ENCODE assay signal across 11 cellular contexts in genomic region chr7:139646566-139646965, GRCh38.
DNase-seq lines count a peak whose midpoint lies in the region; ATAC-seq and TF ChIP-seq lines count a peak whose summit lies in the region.
"Had no signal": no experiment of that assay in that cellular context is flagged by ENCODE, and none has a peak within 500 bp of the region (broad histone marks: within the 10 kb centered on the region; RNA-seq: fewer than 3 reads in every experiment).

No MANE protein-coding gene starts in this region.

- H3K4me1 ChIP-seq in mucosa of stomach (ENCODE audit: control insufficient read depth, insufficient read depth, low read length) (peaks cover 68% of the 10 kb centered on the region), esophagus squamous epithelium (peaks cover 0 to 47% (median 9%) of the 10 kb centered on the region in 3 donors)

- peaks cover 2% of the 10 kb centered on the region for H3K36me3 Mint-ChIP-seq in activated CD4-positive, alpha-beta T cell treated with anti-CD3 and anti-CD28 coated beads for 36 hours (ENCODE audit: low read depth)

- no peak for DNase-seq in activated CD4-positive, alpha-beta T cell treated with anti-CD3 and anti-CD28 coated beads for 36 hours
- no peak for DNase-seq in activated CD4-positive, alpha-beta T cell treated with anti-CD3 and anti-CD28 coated beads for 48 hours
- peak; percentile 89 for DNase-seq in superior temporal gyrus (ENCODE audit: extremely low spot score)
- DNase-seq in esophagus squamous epithelium (lab: John Stamatoyannopoulos, UW): no peak
- DNase-seq in stimulated activated CD4-positive, alpha-beta T cell treated with anti-CD3 and anti-CD28 coated beads, Interleukin-4, amount 100 ng/mL, for 1 hour: no peak

- no peak for ATAC-seq in activated CD4-positive, alpha-beta T cell treated with anti-CD3 and anti-CD28 coated beads for 36 hours
- ATAC-seq in GM21515 (IDR thresholded peaks at IDR 0.05; ENCODE audit: unreplicated experiment): no peak

- H3K27me3 ChIP-seq in mucosa of stomach (ENCODE audit: control insufficient read depth, insufficient read depth, low read length): no peaks in the 10 kb centered on the region
- H3K27me3 ChIP-seq in esophagus squamous epithelium: no peaks in the 10 kb centered on the region
- H3K27me3 ChIP-seq: adrenal gland had no signal

- POLR2A ChIA-PET in activated CD4-positive, alpha-beta T cell treated with anti-CD3 and anti-CD28 coated beads for 36 hours (lab: Charles Lee): interaction anchor here (0.6 to 1.0 kb wide), 3 partner anchors 11 to 34 kb away, joined by 4 to 5 read pairs (median 5); no protein-coding TSS in a partner anchor

- H3K27ac Mint-ChIP-seq in activated CD4-positive, alpha-beta T cell treated with anti-CD3 and anti-CD28 coated beads for 36 hours: peak overlapping the region; percentile 2
- H3K27ac Mint-ChIP-seq: GM23338 had no signal

- intact Hi-C loops in activated CD4-positive, alpha-beta T cell treated with anti-CD3 and anti-CD28 coated beads for 36 hours (cut with DNase I, micrococcal nuclease): loop anchor here (1.0 to 2.0 kb wide), 8 partner anchors 26 to 356 kb away; partner anchors contain the start of genes HIPK2 (in 1 of the 2) and TBXAS1 (in 1 of the 2)
- intact Hi-C loops in esophagus squamous epithelium (cut with DNase I): loop anchor here (2.0 to 10.0 kb wide), 2 partner anchors 128 to 356 kb away; partner anchors contain the start of gene HIPK2

- H3K27ac ChIP-seq in cingulate gyrus (ENCODE audit: low read depth, low read length): peak overlapping the region; percentile 88
- H3K27ac ChIP-seq in esophagus squamous epithelium: peak overlapping the region in 1 of 4 donors; percentile 20

- peak overlapping the region; percentile 17 for H3K9ac ChIP-seq in mucosa of stomach (ENCODE audit: low read length)

- CTCF ChIA-PET in activated CD4-positive, alpha-beta T cell treated with anti-CD3 and anti-CD28 coated beads for 36 hours (lab: Charles Lee): interaction anchor here (0.6 to 5.0 kb wide), 36 partner anchors 8 to 356 kb away, joined by 3 to 94 read pairs (median 5); partner anchors contain the start of gene HIPK2

- H3K4me3 ChIP-seq in mucosa of stomach (ENCODE audit: low read length): no peak overlapping the region
- no peak overlapping the region for H3K4me3 ChIP-seq in esophagus squamous epithelium
- H3K4me3 ChIP-seq: adrenal gland, GM23338, mucosa of descending colon had no signal

- 93 to 96% methylated on average over 4 of the region's 4 CpGs for WGBS in esophagus squamous epithelium, 2 donors

- no peak for TF ChIP-seq CTCF in esophagus squamous epithelium (IDR thresholded peaks at IDR 0.05)

- no peaks in the 10 kb centered on the region for H3K27me3 Mint-ChIP-seq in activated CD4-positive, alpha-beta T cell treated with anti-CD3 and anti-CD28 coated beads for 36 hours

- H3K9me3 Mint-ChIP-seq in activated CD4-positive, alpha-beta T cell treated with anti-CD3 and anti-CD28 coated beads for 36 hours (ENCODE audit: low read depth): no peaks in the 10 kb centered on the region
- H3K9me3 Mint-ChIP-seq: GM23338 had no signal

- H3K9me3 ChIP-seq in mucosa of stomach (ENCODE audit: control insufficient read depth, low read length): no peaks in the 10 kb centered on the region
- no peaks in the 10 kb centered on the region for H3K9me3 ChIP-seq in esophagus squamous epithelium
- H3K9me3 ChIP-seq: adrenal gland, mucosa of descending colon had no signal

- peaks cover 82% of the 10 kb centered on the region for H3K4me1 Mint-ChIP-seq in activated CD4-positive, alpha-beta T cell treated with anti-CD3 and anti-CD28 coated beads for 36 hours

- no peak overlapping the region for H3K4me3 Mint-ChIP-seq in activated CD4-positive, alpha-beta T cell treated with anti-CD3 and anti-CD28 coated beads for 36 hours
- H3K4me3 Mint-ChIP-seq: GM23338 had no signal

- TF ChIP-seq POLR2A in esophagus squamous epithelium (IDR thresholded peaks at IDR 0.05): no peak

- H3K36me3 ChIP-seq in mucosa of stomach (ENCODE audit: control insufficient read depth, insufficient read depth, low read length) (no peaks in the 10 kb centered on the region), esophagus squamous epithelium (peaks cover 0 to 35% (median 0%) of the 10 kb centered on the region in 3 donors)
- H3K36me3 ChIP-seq: adrenal gland had no signal
